Comparison of ENCODE assay signal across 1 cellular context in genomic region chr11:62854013-62854824, GRCh38.
TF ChIP-seq lines count a peak whose summit lies in the region.

No MANE protein-coding gene starts in this region.

TF ChIP-seq in HEK293, 187 proteins besides CTCF, POLR2A, EP300 and RAD21 (continued from another document):
- TF ChIP-seq AEBP2 (tag by site-specific recombination; IDR thresholded peaks at IDR 0.05; ENCODE audit: borderline replicate concordance) (no peak), SALL2 (tag by site-specific recombination; IDR thresholded peaks at IDR 0.05; ENCODE audit: borderline replicate concordance) (no peak), ZBTB10 (tag by site-specific recombination; IDR thresholded peaks at IDR 0.05) (no peak), SCRT2 (tag by site-specific recombination; IDR thresholded peaks at IDR 0.05) (no peak), ZNF148 (tag by site-specific recombination; IDR thresholded peaks at IDR 0.05; ENCODE audit: borderline replicate concordance) (no peak), ZNF785 (tag by site-specific recombination; IDR thresholded peaks at IDR 0.05) (no peak)
